15 cellular contexts compared by ENCODE assay signal in genomic region chr3:177729939-177730700, GRCh38.
A peak's percentile ranks its signal among the peaks of the same experiment; 100 is the strongest.
DNase-seq lines count a peak whose midpoint lies in the region; ATAC-seq and TF ChIP-seq lines count a peak whose summit lies in the region.
"Had no signal": no experiment of that assay in that cellular context is flagged by ENCODE, and none has a peak within 500 bp of the region (broad histone marks: within the 10 kb centered on the region; RNA-seq: fewer than 3 reads in every experiment).

No MANE protein-coding gene starts in this region.

- no peak overlapping the region for H3K27ac Mint-ChIP-seq in activated CD8-positive, alpha-beta memory T cell treated with anti-CD3 and anti-CD28 coated beads, Interleukin-2, amount 10 ng/mL, durations not matched to agents 7 days and 5 days
- H3K27ac Mint-ChIP-seq: activated naive CD4-positive, alpha-beta T cell treated with anti-CD3 and anti-CD28 coated beads for 36 hours had no signal

- no peak for TF ChIP-seq EP300 in sigmoid colon (IDR thresholded peaks at IDR 0.05)

- no TSS peak for BruUV-seq in Panc1 (replicated peaks; lab: Mats Ljungman, UMichigan)

- H3K4me1 Mint-ChIP-seq in activated CD8-positive, alpha-beta memory T cell treated with anti-CD3 and anti-CD28 coated beads, Interleukin-2, amount 10 ng/mL, durations not matched to agents 7 days and 5 days: no peaks in the 10 kb centered on the region
- H3K4me1 Mint-ChIP-seq: CD4-positive, CD25-positive, alpha-beta regulatory T cell had no signal

- H3K4me3 Mint-ChIP-seq in activated CD8-positive, alpha-beta memory T cell treated with anti-CD3 and anti-CD28 coated beads, Interleukin-2, amount 10 ng/mL, durations not matched to agents 7 days and 5 days: no peak overlapping the region
- H3K4me3 Mint-ChIP-seq: activated naive CD4-positive, alpha-beta T cell treated with anti-CD3 and anti-CD28 coated beads for 36 hours; CD4-positive, CD25-positive, alpha-beta regulatory T cell had no signal

- H3K27me3 Mint-ChIP-seq in activated CD8-positive, alpha-beta memory T cell treated with anti-CD3 and anti-CD28 coated beads, Interleukin-2, amount 10 ng/mL, durations not matched to agents 7 days and 5 days: no peaks in the 10 kb centered on the region

- WGBS in sigmoid colon, 2 donors: 76 to 79% methylated on average over 14 of the region's 14 CpGs

- H4K20me1 ChIP-seq in DND-41 (ENCODE audit: insufficient read depth, low read length): no peaks in the 10 kb centered on the region

- no peaks in the 10 kb centered on the region for H3K9me3 ChIP-seq in DND-41 (ENCODE audit: insufficient read depth, low read length, severe bottlenecking)
- no peaks in the 10 kb centered on the region for H3K9me3 ChIP-seq in Panc1 (ENCODE audit: control insufficient read depth, insufficient read depth, low read depth, low read length)
- no peaks in the 10 kb centered on the region for H3K9me3 ChIP-seq in sigmoid colon

- H3K36me3 ChIP-seq in DND-41 (ENCODE audit: insufficient read depth, low read length) (no peaks in the 10 kb centered on the region), Panc1 (ENCODE audit: control insufficient read depth, insufficient read depth, low read length) (no peaks in the 10 kb centered on the region), sigmoid colon (no peaks in the 10 kb centered on the region)

- H3K9ac ChIP-seq in DND-41 (ENCODE audit: low read depth, low read length): no peak overlapping the region
- H3K9ac ChIP-seq: KMS-11 had no signal

- H3K4me3 ChIP-seq in DND-41 (ENCODE audit: low read depth in 1 of 2, low read length in 2 of 2): no peak overlapping the region
- no peak overlapping the region for H3K4me3 ChIP-seq in Panc1 (ENCODE audit: low read depth in 2 of 2, low read length in 2 of 2)
- H3K4me3 ChIP-seq in fibroblast of the aortic adventitia (ENCODE audit: low read depth, low read length): no peak overlapping the region
- no peak overlapping the region for H3K4me3 ChIP-seq in sigmoid colon
- H3K4me3 ChIP-seq: GM12878 had no signal

- intact Hi-C loops in Panc1 (cut with micrococcal nuclease; ENCODE audit: unreplicated experiment) (no loop called here), sigmoid colon (cut with DNase I) (loop anchor here (5.0 to 10.0 kb wide), 2 partner anchors 32 to 365 kb away; no protein-coding TSS in a partner anchor)

- H2AFZ ChIP-seq in DND-41 (ENCODE audit: low read depth, low read length): peak overlapping the region; percentile 42; the same call in 1 of the 2 replicates

- peaks cover 9% of the 10 kb centered on the region for H3K9me3 Mint-ChIP-seq in activated CD8-positive, alpha-beta memory T cell treated with anti-CD3 and anti-CD28 coated beads, Interleukin-2, amount 10 ng/mL, durations not matched to agents 7 days and 5 days (ENCODE audit: low read depth)
- H3K9me3 Mint-ChIP-seq: activated naive CD4-positive, alpha-beta T cell treated with anti-CD3 and anti-CD28 coated beads for 36 hours had no signal

- TF ChIP-seq CTCF in DND-41 (IDR thresholded peaks at IDR 0.05; ENCODE audit: borderline replicate concordance, extremely low read depth, low read length, poor library complexity, severe bottlenecking) (no peak), Panc1 (IDR thresholded peaks at IDR 0.05) (no peak), fibroblast of the aortic adventitia (IDR thresholded peaks at IDR 0.05; ENCODE audit: insufficient read depth, low read length) (no peak), sigmoid colon (IDR thresholded peaks at IDR 0.05) (no peak)

- no peak overlapping the region for H3K4me2 ChIP-seq in DND-41 (ENCODE audit: insufficient read depth, low read length)
- H3K4me2 ChIP-seq: KMS-11 had no signal

- DNase-seq in DND-41 (peak; percentile 56), Panc1 (ENCODE audit: low read depth, low spot score) (no peak), fibroblast of the aortic adventitia (ENCODE audit: low read depth) (peak; percentile 59), sigmoid colon (peak; percentile 77), H4 (ENCODE audit: low spot score) (no peak), iPS-NIHi7 (ENCODE audit: extremely low spot score) (no peak)
- no peak for DNase-seq in activated CD8-positive, alpha-beta memory T cell treated with anti-CD3 and anti-CD28 coated beads, Interleukin-2, amount 10 ng/mL, durations not matched to agents 7 days and 5 days
- DNase-seq: activated CD4-positive, CD25-positive, alpha-beta regulatory T cell treated with anti-CD3 and anti-CD28 coated beads, Interleukin-2, amount 50 U/mL, for 72 hours; activated naive CD4-positive, alpha-beta T cell treated with anti-CD3 and anti-CD28 coated beads for 36 hours; CD4-positive, CD25-positive, alpha-beta regulatory T cell; mammary epithelial cell; stimulated activated naive CD4-positive, alpha-beta T cell had no signal

- CTCF ChIA-PET in Panc1 (lab: Charles Lee): no interaction called here
- CTCF ChIA-PET in activated CD8-positive, alpha-beta memory T cell treated with anti-CD3 and anti-CD28 coated beads, Interleukin-2, amount 10 ng/mL, durations not matched to agents 7 days and 5 days (lab: Charles Lee): no interaction called here

- peaks cover 2% of the 10 kb centered on the region for H3K36me3 Mint-ChIP-seq in activated CD8-positive, alpha-beta memory T cell treated with anti-CD3 and anti-CD28 coated beads, Interleukin-2, amount 10 ng/mL, durations not matched to agents 7 days and 5 days

- in situ Hi-C loops in Panc1 (cut with HindIII; ENCODE audit: low pct_unique_long_range_greater_than_20kb, low sequenced_read_pairs): no loop called here

- H3K79me2 ChIP-seq in DND-41 (ENCODE audit: insufficient read depth, low read length): no peaks in the 10 kb centered on the region

- H3K27me3 ChIP-seq in DND-41 (ENCODE audit: insufficient read depth, low read length, poor library complexity) (no peaks in the 10 kb centered on the region), Panc1 (ENCODE audit: control insufficient read depth, insufficient read depth, low read length) (no peaks in the 10 kb centered on the region), sigmoid colon (no peaks in the 10 kb centered on the region)

- 0 out of 2 replicates have a peak overlapping the region, but pooled peaks have one; percentile 41 for H3K27ac ChIP-seq in DND-41 (ENCODE audit: low read length)
- peak overlapping the region; percentile 8; the same call in 1 of the 2 replicates for H3K27ac ChIP-seq in Panc1 (ENCODE audit: low read length)
- peak overlapping the region; percentile 30 to 58 (median 36) for H3K27ac ChIP-seq in sigmoid colon
- H3K27ac ChIP-seq: KMS-11 had no signal

- peaks cover 12% of the 10 kb centered on the region for H3K4me1 ChIP-seq in DND-41 (ENCODE audit: insufficient read depth, low read length)
- no peaks in the 10 kb centered on the region for H3K4me1 ChIP-seq in Panc1 (ENCODE audit: control insufficient read depth, insufficient read depth, low read length)
- peaks cover 0 to 25% (median 12%) of the 10 kb centered on the region in 4 donors for H3K4me1 ChIP-seq in sigmoid colon

- TF ChIP-seq POLR2A in sigmoid colon (IDR thresholded peaks at IDR 0.05): no peak

- ATAC-seq in DND-41 (ENCODE audit: insufficient read depth, low read depth) (peak; percentile 87), Panc1 (no peak), GM21717 (IDR thresholded peaks at IDR 0.05; ENCODE audit: unreplicated experiment) (no peak)
- no peak for ATAC-seq in activated CD8-positive, alpha-beta memory T cell treated with anti-CD3 and anti-CD28 coated beads, Interleukin-2, amount 10 ng/mL, durations not matched to agents 7 days and 5 days
- ATAC-seq: GM12878 had no signal

- POLR2A ChIA-PET in Panc1 (lab: Charles Lee): no interaction called here

Comparison
In these comparisons a context has a peak if more than half of its experiments do, and no peak if none do; other contexts are left out.
1. DNase-seq: peak in DND-41 (single experiment), fibroblast of the aortic adventitia (single experiment) and sigmoid colon (single experiment); none in Panc1 (single experiment), H4 (single experiment), iPS-NIHi7 (single experiment) and activated CD8-positive, alpha-beta memory T cell treated with anti-CD3 and anti-CD28 coated beads, Interleukin-2, amount 10 ng/mL, durations not matched to agents 7 days and 5 days (single experiment).
2. Peak in every context shown above with its lines, with median percentiles within 50 percentile points of each other: H3K27ac ChIP-seq.